Comparison of ENCODE assay signal across 10 cellular contexts in genomic region chr13:40562975-40563349, GRCh38.
A peak's percentile ranks its signal among the peaks of the same experiment; 100 is the strongest.
DNase-seq lines count a peak whose midpoint lies in the region; ATAC-seq and TF ChIP-seq lines count a peak whose summit lies in the region.
"Had no signal": no experiment of that assay in that cellular context is flagged by ENCODE, and none has a peak within 500 bp of the region (broad histone marks: within the 10 kb centered on the region; RNA-seq: fewer than 3 reads in every experiment).

No MANE protein-coding gene starts in this region.

- DNase-seq in H4 (ENCODE audit: low spot score) (peak; percentile 61), SW480 (ENCODE audit: low spot score) (peak; percentile 82), hippocampal formation (lab: John Stamatoyannopoulos, UW) (no peak), mucosa of gallbladder (ENCODE audit: low spot score) (no peak)
- DNase-seq: activated CD8-positive, alpha-beta memory T cell treated with anti-CD3 and anti-CD28 coated beads for 24 hours; SHP77 treated with DMSO at 0.1 percent for 48 hours had no signal

- TF ChIP-seq EP300 in gastroesophageal sphincter (IDR thresholded peaks at IDR 0.05) = no peak

- H3K27ac ChIP-seq in gastroesophageal sphincter (peak overlapping the region in 3 of 4 donors; percentile 53 to 60 (median 55)), skeletal muscle tissue (ENCODE audit: low read depth, low read length) (peak overlapping the region; percentile 75)

- H3K9ac ChIP-seq in skeletal muscle tissue (ENCODE audit: low read depth in 1 of 3, low read length in 3 of 3) = peak overlapping the region in 2 of 3 donors; percentile 23 to 71

- H3K36me3 ChIP-seq in gastroesophageal sphincter (peaks cover 0 to 14% of the 10 kb centered on the region in 2 donors), skeletal muscle tissue (ENCODE audit: control insufficient read depth in 3 of 3, insufficient read depth in 3 of 3, low read length in 3 of 3) (peaks cover 12 to 13% (median 13%) of the 10 kb centered on the region in 3 donors)

- TF ChIP-seq CTCF in gastroesophageal sphincter (IDR thresholded peaks at IDR 0.05) = no peak

- no peaks in the 10 kb centered on the region for H3K27me3 ChIP-seq in gastroesophageal sphincter
- no peaks in the 10 kb centered on the region for H3K27me3 ChIP-seq in skeletal muscle tissue (ENCODE audit: control insufficient read depth in 3 of 3, insufficient read depth in 3 of 3, low read length in 3 of 3)

- no peak for TF ChIP-seq POLR2A in gastroesophageal sphincter (IDR thresholded peaks at IDR 0.05)

- no peak overlapping the region for H3K4me3 ChIP-seq in gastroesophageal sphincter
- H3K4me3 ChIP-seq in skeletal muscle tissue (ENCODE audit: low read length in 3 of 3) = peak overlapping the region in 2 of 3 donors; percentile 8 to 41

- no CpG with 5 or more reads among the region's 6 CpGs for WGBS in gastroesophageal sphincter (ENCODE audit: low coverage in 1 of 2), 2 donors

- ATAC-seq in gastroesophageal sphincter (no peak), HG03196 (IDR thresholded peaks at IDR 0.05; ENCODE audit: unreplicated experiment) (no peak), HG02678 (IDR thresholded peaks at IDR 0.05; ENCODE audit: unreplicated experiment) (no peak)

- H3K4me1 ChIP-seq in gastroesophageal sphincter (peaks cover 3 to 72% (median 44%) of the 10 kb centered on the region in 3 donors), skeletal muscle tissue (ENCODE audit: control insufficient read depth in 3 of 3, insufficient read depth in 3 of 3, low read length in 3 of 3) (peaks cover 45 to 49% (median 49%) of the 10 kb centered on the region in 3 donors)

- H3K9me3 ChIP-seq in gastroesophageal sphincter (no peaks in the 10 kb centered on the region), skeletal muscle tissue (ENCODE audit: control insufficient read depth in 3 of 3, low read length in 3 of 3) (no peaks in the 10 kb centered on the region)

Comparison
In these comparisons a context has a peak if more than half of its experiments do, and no peak if none do; other contexts are left out.
1. DNase-seq: peak in H4 (single experiment) and SW480 (single experiment); none in hippocampal formation (0 of 2) and mucosa of gallbladder (single experiment).
2. H3K4me3 ChIP-seq: peak in skeletal muscle tissue (2 of 3); none in gastroesophageal sphincter (0 of 2).